ENCODE assay signal across 9 cellular contexts in the genomic region with DNA sequence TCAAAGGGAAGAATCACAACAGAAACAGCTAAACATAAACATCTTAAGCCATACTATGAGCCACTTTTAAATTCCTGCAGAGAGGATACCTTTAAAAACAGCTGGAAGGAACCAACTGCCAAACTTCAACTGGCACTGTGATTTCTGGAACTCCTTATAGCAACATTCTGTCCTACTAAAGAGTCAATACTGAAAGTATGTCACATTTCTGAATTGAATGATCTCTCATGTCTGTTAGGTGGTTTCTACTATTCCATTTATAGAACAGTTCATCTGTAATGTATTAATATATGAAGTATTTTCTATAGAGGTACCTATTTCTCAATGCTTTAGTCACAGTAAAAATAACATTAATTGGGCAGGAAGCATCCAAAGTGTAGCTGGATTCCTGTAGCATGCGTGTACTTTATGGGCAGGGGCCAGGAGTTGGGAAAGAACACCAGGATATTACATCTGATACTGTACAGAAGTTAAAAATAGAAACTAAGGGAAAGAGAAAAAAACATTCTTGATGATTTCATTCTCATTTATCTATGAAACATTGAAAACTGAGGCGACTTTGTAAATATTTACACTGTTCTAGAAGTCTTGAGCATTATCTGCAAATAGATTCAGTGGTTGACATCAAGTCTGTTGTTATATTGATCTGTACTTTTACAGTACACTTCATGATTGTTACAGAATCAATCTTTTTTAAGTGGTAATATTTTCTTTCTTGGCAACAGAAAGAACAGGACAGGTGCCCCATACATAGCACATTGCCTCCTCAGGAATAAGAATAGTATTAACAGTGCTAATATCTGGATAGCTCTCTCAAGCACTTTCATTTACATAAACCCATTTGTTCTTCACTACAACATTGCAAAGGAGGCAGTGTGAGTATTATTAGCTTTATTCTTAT. TPM values are rescaled to one million over a fixed set of nuclear protein-coding genes. Genes with fewer than 3 reads are reported as not detected.
DNase-seq lines count a peak whose midpoint lies in the region; ATAC-seq and TF ChIP-seq lines count a peak whose summit lies in the region.
"Had no signal": no experiment of that assay in that cellular context is flagged by ENCODE, and none has a peak within 500 bp of the region (broad histone marks: within the 10 kb centered on the region; RNA-seq: fewer than 3 reads in every experiment).

No MANE protein-coding gene starts in this region.

- ATAC-seq in GM18867 (IDR thresholded peaks at IDR 0.05; ENCODE audit: unreplicated experiment): peak; percentile 91
- ATAC-seq in HG02943 (IDR thresholded peaks at IDR 0.05; ENCODE audit: low read depth, unreplicated experiment): peak; percentile 55

- no peaks in the 10 kb centered on the region for H4K20me1 ChIP-seq in hepatocyte (ENCODE audit: insufficient read depth, poor library complexity, severe bottlenecking)

- no peak for TF ChIP-seq CTCF in hepatocyte (IDR thresholded peaks at IDR 0.05; ENCODE audit: poor library complexity)

- DNase-seq in SW 1271 (lab: John Stamatoyannopoulos, UW): peak; percentile 46 to 90
- DNase-seq in hepatocyte (ENCODE audit: low spot score): peak; percentile 72
- DNase-seq in HuH-7 (ENCODE audit: low spot score): no peak
- DNase-seq in HK-2 (ENCODE audit: unreplicated experiment): no peak
- DNase-seq in activated T-cell treated with anti-CD3 and anti-CD28 coated beads for 4 hours: no peak
- DNase-seq in NK-92 (lab: John Stamatoyannopoulos, UW; ENCODE audit: unreplicated experiment): no peak

- H3K4me1 ChIP-seq in hepatocyte (ENCODE audit: insufficient read depth): peaks cover 16% of the 10 kb centered on the region

- H3K4me3 ChIP-seq in hepatocyte: no peak overlapping the region

- H3K36me3 ChIP-seq in hepatocyte (replicated peaks; ENCODE audit: insufficient read depth, low read depth): no peaks in the 10 kb centered on the region

- WGBS in hepatocyte (ENCODE audit: low lambda C conversion rate, missing lambda C conversion rate): 31% methylated on average over 2 of the region's 2 CpGs

- no peaks in the 10 kb centered on the region for H3K9me3 ChIP-seq in hepatocyte (ENCODE audit: low read depth)

- H3K9me2 ChIP-seq in hepatocyte (replicated peaks; ENCODE audit: insufficient read depth): no peaks in the 10 kb centered on the region

- no peaks in the 10 kb centered on the region for H3K79me2 ChIP-seq in hepatocyte

- H2AFZ ChIP-seq in hepatocyte: no peak overlapping the region

- H3K27ac ChIP-seq in hepatocyte: peak overlapping the region; percentile 75
- H3K27ac ChIP-seq: VCaP had no signal

- peak overlapping the region; percentile 43 for H3K4me2 ChIP-seq in hepatocyte

- H3K27me3 ChIP-seq in hepatocyte: no peaks in the 10 kb centered on the region

RNA-seq across cellular contexts. Expression of gene ZNF281, which starts 6.1 kb away (rescaled TPM):
- 20.6 and 26.6 TPM in 2 replicates for total RNA-seq in hepatocyte
- polyA plus RNA-seq in hepatocyte: 17.2 and 19.2 TPM in 2 replicates

Comparison
In these comparisons a context has a peak if more than half of its experiments do, and no peak if none do; other contexts are left out.
1. DNase-seq: peak in SW 1271 (2 of 2) and hepatocyte (single experiment); none in HuH-7 (single experiment), HK-2 (single experiment), activated T-cell treated with anti-CD3 and anti-CD28 coated beads for 4 hours (single experiment) and NK-92 (single experiment).